22 cellular contexts compared by ENCODE assay signal in the genomic region with DNA sequence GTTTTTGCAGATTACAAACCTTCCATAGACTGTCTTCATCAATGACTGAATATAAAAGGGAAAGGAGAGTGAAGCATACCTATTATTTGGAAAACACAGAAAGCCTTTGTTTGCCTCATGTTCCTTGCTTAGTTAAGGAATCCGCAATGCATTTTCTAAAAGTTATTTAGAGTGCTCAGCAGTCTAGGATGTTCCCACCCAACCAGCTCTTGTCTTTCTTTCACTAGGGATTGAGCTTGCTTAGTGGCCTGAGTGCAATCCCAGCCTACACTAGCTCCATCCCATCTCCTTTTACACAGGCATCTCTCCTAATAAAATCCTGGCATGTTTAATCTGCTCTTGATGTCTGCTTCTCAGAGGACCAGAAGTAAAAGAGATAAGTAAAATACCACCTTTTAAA.
"Had no signal": no experiment of that assay in that cellular context is flagged by ENCODE, and none has a peak within 500 bp of the region (broad histone marks: within the 10 kb centered on the region; RNA-seq: fewer than 3 reads in every experiment).

No MANE protein-coding gene starts in this region.

- H3K36me3 ChIP-seq: brain microvascular endothelial cell had no signal

- DNase-seq: activated CD4-positive, alpha-beta memory T cell treated with anti-CD3 and anti-CD28 coated beads, Interleukin-2, amount 10 ng/mL, durations not matched to agents 7 days and 5 days; activated CD4-positive, alpha-beta T cell treated with anti-CD3 and anti-CD28 coated beads for 36 hours; activated CD4-positive, alpha-beta T cell treated with anti-CD3 and anti-CD28 coated beads, Interleukin-2, amount 50 U/mL, for 1 hour; activated gamma-delta T cell; activated naive CD4-positive, alpha-beta T cell treated with anti-CD3 and anti-CD28 coated beads for 36 hours; activated naive CD8-positive, alpha-beta T cell treated with anti-CD3 and anti-CD28 coated beads for 36 hours; activated T-cell treated with anti-CD3 and anti-CD28 coated beads for 4 hours; activated T-cell treated with anti-CD3 and anti-CD28 coated beads, Interleukin-2, amount 50 U/mL, for 48 hours; brain microvascular endothelial cell; cerebellar nuclear complex; KG1; NCI-H1048; NCI-H146; NCI-H1930; NCI-H2107; NCI-H524; NCI-H748 treated with DMSO at 0.1 percent for 48 hours; SIG-M5; SK-N-SH; T-helper 1 cell had no signal

- H3K4me2 ChIP-seq: SK-N-SH had no signal

- H3K36me3 Mint-ChIP-seq: activated naive CD8-positive, alpha-beta T cell treated with anti-CD3 and anti-CD28 coated beads for 36 hours had no signal

- H3K9ac ChIP-seq: SK-N-SH had no signal

- H3K9me3 ChIP-seq: SK-N-SH had no signal

- H3K27ac ChIP-seq: brain microvascular endothelial cell, VCaP had no signal

- H3K27me3 Mint-ChIP-seq: activated CD4-positive, alpha-beta memory T cell treated with anti-CD3 and anti-CD28 coated beads, Interleukin-2, amount 10 ng/mL, durations not matched to agents 7 days and 5 days; activated CD4-positive, alpha-beta T cell treated with anti-CD3 and anti-CD28 coated beads for 36 hours; activated naive CD8-positive, alpha-beta T cell treated with anti-CD3 and anti-CD28 coated beads for 36 hours; activated T-helper 17 cell treated with anti-CD3 and anti-CD28 coated beads, Interleukin-2, amount 50 U/mL, for 72 hours had no signal

- H3K27ac Mint-ChIP-seq: activated CD4-positive, alpha-beta memory T cell treated with anti-CD3 and anti-CD28 coated beads, Interleukin-2, amount 10 ng/mL, durations not matched to agents 7 days and 5 days; activated CD4-positive, alpha-beta T cell treated with anti-CD3 and anti-CD28 coated beads for 36 hours; activated naive CD4-positive, alpha-beta T cell treated with anti-CD3 and anti-CD28 coated beads for 36 hours; activated naive CD8-positive, alpha-beta T cell treated with anti-CD3 and anti-CD28 coated beads for 36 hours; activated T-helper 17 cell treated with anti-CD3 and anti-CD28 coated beads, Interleukin-2, amount 50 U/mL, for 72 hours had no signal

- H3K27me3 ChIP-seq: brain microvascular endothelial cell had no signal

- H3K4me1 Mint-ChIP-seq: activated CD4-positive, alpha-beta memory T cell treated with anti-CD3 and anti-CD28 coated beads, Interleukin-2, amount 10 ng/mL, durations not matched to agents 7 days and 5 days; activated CD4-positive, alpha-beta T cell treated with anti-CD3 and anti-CD28 coated beads for 36 hours; activated naive CD8-positive, alpha-beta T cell treated with anti-CD3 and anti-CD28 coated beads for 36 hours; activated T-helper 17 cell treated with anti-CD3 and anti-CD28 coated beads, Interleukin-2, amount 50 U/mL, for 72 hours had no signal

- H3K9me3 Mint-ChIP-seq: activated CD4-positive, alpha-beta memory T cell treated with anti-CD3 and anti-CD28 coated beads, Interleukin-2, amount 10 ng/mL, durations not matched to agents 7 days and 5 days; activated naive CD4-positive, alpha-beta T cell treated with anti-CD3 and anti-CD28 coated beads for 36 hours; activated naive CD8-positive, alpha-beta T cell treated with anti-CD3 and anti-CD28 coated beads for 36 hours; activated T-helper 17 cell treated with anti-CD3 and anti-CD28 coated beads, Interleukin-2, amount 50 U/mL, for 72 hours had no signal

- H3K4me3 Mint-ChIP-seq: activated CD4-positive, alpha-beta memory T cell treated with anti-CD3 and anti-CD28 coated beads, Interleukin-2, amount 10 ng/mL, durations not matched to agents 7 days and 5 days; activated CD4-positive, alpha-beta T cell treated with anti-CD3 and anti-CD28 coated beads for 36 hours; activated naive CD4-positive, alpha-beta T cell treated with anti-CD3 and anti-CD28 coated beads for 36 hours; activated naive CD8-positive, alpha-beta T cell treated with anti-CD3 and anti-CD28 coated beads for 36 hours; activated T-helper 17 cell treated with anti-CD3 and anti-CD28 coated beads, Interleukin-2, amount 50 U/mL, for 72 hours had no signal
